ENCODE assay signal across 8 cellular contexts in the genomic region with DNA sequence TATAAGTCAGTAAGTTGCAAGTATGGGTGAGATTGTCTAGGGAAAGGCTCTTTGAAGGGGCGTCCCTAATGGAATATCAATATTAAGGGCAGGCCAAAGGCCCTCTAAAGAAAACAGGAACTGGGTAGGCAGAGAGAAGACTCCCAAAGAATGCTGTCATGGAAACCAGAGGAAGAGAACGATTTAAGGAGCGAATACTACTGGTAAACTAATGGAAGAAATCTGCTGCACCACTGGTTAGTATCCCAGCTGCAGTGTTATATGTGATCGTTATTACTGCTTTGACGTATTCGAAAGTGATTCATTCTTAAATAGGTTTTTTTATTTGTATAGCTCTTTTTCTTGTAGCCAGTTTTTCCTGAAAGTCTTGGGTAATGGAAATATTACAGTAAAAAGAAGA. TPM values are rescaled to one million over a fixed set of nuclear protein-coding genes. Genes with fewer than 3 reads are reported as not detected.
DNase-seq lines count a peak whose midpoint lies in the region; ATAC-seq and TF ChIP-seq lines count a peak whose summit lies in the region.

No MANE protein-coding gene starts in this region.

- no peak overlapping the region for H2AFZ ChIP-seq in neuronal stem cell (ENCODE audit: low read length)

- DNase-seq in EH (ENCODE audit: low read depth), result peak; percentile 24
- DNase-seq in NAMALWA (ENCODE audit: low spot score), result peak; percentile 34
- DNase-seq in coronary artery (ENCODE audit: low spot score), result no peak
- DNase-seq in neuronal stem cell (ENCODE audit: low spot score), result no peak
- DNase-seq in occipital lobe (lab: John Stamatoyannopoulos, UW), result no peak
- no peak for DNase-seq in cerebellar cortex (ENCODE audit: low spot score)
- DNase-seq in NCI-H774 (lab: John Stamatoyannopoulos, UW), result no peak

- H3K14ac ChIP-seq in neuronal stem cell (ENCODE audit: low read length), result no peak overlapping the region

- no peak overlapping the region for H2BK5ac ChIP-seq in neuronal stem cell (ENCODE audit: low read length)

- peaks cover 12 to 15% of the 10 kb centered on the region in 2 donors for H3K4me1 ChIP-seq in neuronal stem cell (ENCODE audit: control insufficient read depth in 2 of 2, insufficient read depth in 1 of 2, low read depth in 1 of 2, low read length in 2 of 2)

- TF ChIP-seq CTCF in coronary artery (IDR thresholded peaks at IDR 0.05), result no peak

- no peak overlapping the region for H2BK120ac ChIP-seq in neuronal stem cell (ENCODE audit: low read depth, low read length)

- no peak overlapping the region for H2BK15ac ChIP-seq in neuronal stem cell (ENCODE audit: low read length)

- H4K8ac ChIP-seq in neuronal stem cell (ENCODE audit: low read depth, low read length), result no peak overlapping the region

- no peak overlapping the region for H3K4ac ChIP-seq in neuronal stem cell (ENCODE audit: low read length)

- no peak overlapping the region for H2BK12ac ChIP-seq in neuronal stem cell (ENCODE audit: low read length)

- H2AK5ac ChIP-seq in neuronal stem cell (ENCODE audit: low read depth, low read length), result no peak overlapping the region

- no peak overlapping the region for H3K9ac ChIP-seq in neuronal stem cell (ENCODE audit: low read depth, low read length, poor library complexity)

- peaks cover 0 to 3% (median 0%) of the 10 kb centered on the region in 3 experiments for H3K27me3 ChIP-seq in neuronal stem cell (ENCODE audit: control insufficient read depth in 3 of 3, insufficient read depth in 3 of 3, low read depth in 1 of 3, low read length in 3 of 3)

- H3K23ac ChIP-seq in neuronal stem cell (ENCODE audit: low read depth, low read length, poor library complexity), result no peak overlapping the region

- peak overlapping the region; percentile 89 to 92 for H3K27ac ChIP-seq in coronary artery
- no peak overlapping the region for H3K27ac ChIP-seq in neuronal stem cell (replicated peaks; ENCODE audit: low read length)

- peaks cover 19 to 50% of the 10 kb centered on the region in 2 donors for H3K36me3 ChIP-seq in neuronal stem cell (replicated peaks in 1 of 2; ENCODE audit: control insufficient read depth in 2 of 2, insufficient read depth in 2 of 2, low read length in 2 of 2)

- no peak overlapping the region for H3K18ac ChIP-seq in neuronal stem cell (ENCODE audit: low read length)

- H4K91ac ChIP-seq in neuronal stem cell (ENCODE audit: low read depth, low read length, poor library complexity), result no peak overlapping the region

- H3K4me3 ChIP-seq in coronary artery (peak overlapping the region; percentile 91), neuronal stem cell (ENCODE audit: low read length in 2 of 2) (peak overlapping the region; percentile 60 to 96)

- WGBS in neuronal stem cell (ENCODE audit: extremely low coverage in 2 of 2, insufficient read length in 2 of 2, insufficient replicate concordance in 1 of 2), 2 donors, result no CpG with 5 or more reads among the region's 6 CpGs

- peak overlapping the region; percentile 58 for H3K4me2 ChIP-seq in neuronal stem cell (ENCODE audit: insufficient read depth, low read length, poor library complexity, severe bottlenecking)

- H3K79me1 ChIP-seq in neuronal stem cell (ENCODE audit: low read depth, low read length), result peaks cover 3% of the 10 kb centered on the region

- H3K9me3 ChIP-seq in neuronal stem cell (replicated peaks in 1 of 2; ENCODE audit: control insufficient read depth in 2 of 2, insufficient read depth in 1 of 2, low read depth in 1 of 2, low read length in 2 of 2), result peaks cover 6 to 14% of the 10 kb centered on the region in 2 donors

- no peak for ATAC-seq in GM19035 (IDR thresholded peaks at IDR 0.05; ENCODE audit: unreplicated experiment)

RNA-seq across cellular contexts. Expression of a gene that starts 1.3 kb away (rescaled TPM):
- polyA plus RNA-seq in neuronal stem cell (2013, experiment 1 of 2), result 20.7 TPM
- 21.7 TPM for polyA plus RNA-seq in neuronal stem cell (2013, experiment 2 of 2)
- total RNA-seq in occipital lobe, result 20.7 TPM

RNA-seq across cellular contexts. Expression of a gene that starts 4.7 kb away (rescaled TPM):
- polyA plus RNA-seq in neuronal stem cell (2013, experiment 1 of 2), result 4.3 TPM
- polyA plus RNA-seq in neuronal stem cell (2013, experiment 2 of 2), result 4.0 TPM
- total RNA-seq in occipital lobe, result 0.31 TPM

RNA-seq across cellular contexts. Expression of a gene that starts 26.2 kb away (rescaled TPM):
- 46.1 TPM for polyA plus RNA-seq in neuronal stem cell (2013, experiment 1 of 2)
- 47.0 TPM for polyA plus RNA-seq in neuronal stem cell (2013, experiment 2 of 2)
- 36.0 TPM for total RNA-seq in occipital lobe

RNA-seq across cellular contexts. Expression of a gene that starts 26.5 kb away (rescaled TPM):
- 0.03 TPM for polyA plus RNA-seq in neuronal stem cell (2013, experiment 1 of 2)
- polyA plus RNA-seq in neuronal stem cell (2013, experiment 2 of 2), result 0.04 TPM
- under 0.01 TPM for total RNA-seq in occipital lobe

Comparison
In these comparisons a context has a peak if more than half of its experiments do, and no peak if none do; other contexts are left out.
1. DNase-seq: peak in EH (single experiment) and NAMALWA (single experiment); none in coronary artery (single experiment), neuronal stem cell (single experiment), occipital lobe (single experiment), cerebellar cortex (single experiment) and NCI-H774 (single experiment).